Comparison of ENCODE assay signal across 24 cellular contexts in genomic region chr13:48449656-48450055, GRCh38. TPM values are rescaled to one million over a fixed set of nuclear protein-coding genes. Genes with fewer than 3 reads are reported as not detected.
DNase-seq lines count a peak whose midpoint lies in the region; ATAC-seq, FAIRE-seq and TF ChIP-seq lines count a peak whose summit lies in the region.
"Had no signal": no experiment of that assay in that cellular context is flagged by ENCODE, and none has a peak within 500 bp of the region (broad histone marks: within the 10 kb centered on the region; RNA-seq: fewer than 3 reads in every experiment).

No MANE protein-coding gene starts in this region.

- no peak overlapping the region for H2AFZ ChIP-seq in HepG2 (ENCODE audit: low read length)

- H3K4me3 ChIP-seq in CD4-positive, alpha-beta memory T cell (ENCODE audit: low read length in 2 of 2) = no peak overlapping the region
- peak overlapping the region; percentile 42 to 49 for H3K4me3 ChIP-seq in neutrophil (ENCODE audit: low read depth in 1 of 2, low read length in 1 of 2)
- no peak overlapping the region for H3K4me3 ChIP-seq in HepG2 (replicated peaks in 1 of 3; ENCODE audit: insufficient read depth in 1 of 3, low read depth in 2 of 3, low read length in 3 of 3)
- H3K4me3 ChIP-seq: pancreas, right lobe of liver had no signal

- no peaks in the 10 kb centered on the region for H3K27me3 Mint-ChIP-seq in CD4-positive, alpha-beta memory T cell
- H3K27me3 Mint-ChIP-seq: B cell; IgD-negative memory B cell; stimulated activated naive CD8-positive, alpha-beta T cell treated with anti-CD3 and anti-CD28 coated beads, Interleukin-15, Interleukin-2, amounts not matched to agents 100 ng/mL and 50 ng/mL, for 24 hours; type B pancreatic cell had no signal

- BruUV-seq in HepG2 (replicated peaks; lab: Mats Ljungman, UMichigan) = no TSS peak

- peak overlapping the region in 5 of 8 donors; percentile 70 to 82 (median 81) for H3K4me3 Mint-ChIP-seq in CD4-positive, alpha-beta memory T cell
- H3K4me3 Mint-ChIP-seq: B cell; stimulated activated naive CD8-positive, alpha-beta T cell treated with anti-CD3 and anti-CD28 coated beads, Interleukin-15, Interleukin-2, amounts not matched to agents 100 ng/mL and 50 ng/mL, for 24 hours; type B pancreatic cell had no signal

- CTCF ChIA-PET in CD4-positive, alpha-beta memory T cell (lab: Charles Lee; ENCODE audit: partially characterized antibody) = no interaction called here
- CTCF ChIA-PET in HepG2 (lab: Yijun Ruan, JAX; ENCODE audit: low intra/inter-chr PET ratio, low total read pairs) = no interaction called here

- no peak for ATAC-seq in HepG2
- no peak for ATAC-seq in HG03469 (IDR thresholded peaks at IDR 0.05; ENCODE audit: unreplicated experiment)
- ATAC-seq in GM19351 (IDR thresholded peaks at IDR 0.05; ENCODE audit: unreplicated experiment) = no peak
- no peak for ATAC-seq in HG02981 (IDR thresholded peaks at IDR 0.05; ENCODE audit: unreplicated experiment)

- TF ChIP-seq CTCF in neutrophil (IDR thresholded peaks at IDR 0.05) (no peak), HepG2 (CRISPR knock-in tag; IDR thresholded peaks at IDR 0.05) (no peak)

- no peak for DNase-seq in CD4-positive, alpha-beta memory T cell
- DNase-seq in HCEC 1CT (peak; percentile 28), dedifferentiated amniotic fluid mesenchymal stem cell (ENCODE audit: extremely low spot score) (peak; percentile 19), HepG2 (ENCODE audit: low spot score) (no peak)
- DNase-seq: activated CD4-positive, CD25-positive, alpha-beta regulatory T cell treated with anti-CD3 and anti-CD28 coated beads, Interleukin-2, amount 50 U/mL, for 72 hours; activated CD8-positive, alpha-beta memory T cell treated with anti-CD3 and anti-CD28 coated beads, Interleukin-2, amount 50 U/mL, for 4 hours; activated effector memory CD4-positive, alpha-beta T cell treated with anti-CD3 and anti-CD28 coated beads, Interleukin-2, amount 50 U/mL, for 16 hours; amygdala; central memory CD4-positive, alpha-beta T cell; MM.1S; NCI-H1694; NCI-H748 treated with DMSO at 0.1 percent for 48 hours; pancreas; right lobe of liver; T-helper 9 cell had no signal

- intact Hi-C loops in CD4-positive, alpha-beta memory T cell (cut with micrococcal nuclease) = loop anchor here (5.0 kb wide), 1 partner anchor 37 kb away; the partner anchor contains the start of gene LPAR6
- intact Hi-C loops in HepG2 (cut with micrococcal nuclease; ENCODE audit: unreplicated experiment) = no loop called here

- in situ Hi-C loops in HepG2 (cut with HindIII; ENCODE audit: extremely low pct_ligation_motif_present, low pct_unique_long_range_greater_than_20kb) = no loop called here

- H3K36me3 Mint-ChIP-seq in CD4-positive, alpha-beta memory T cell = peaks cover 27 to 33% of the 10 kb centered on the region in 2 donors

- no peak overlapping the region for H3K27ac ChIP-seq in CD4-positive, alpha-beta memory T cell (ENCODE audit: low read depth, low read length)
- H3K27ac ChIP-seq in neutrophil (peak overlapping the region; percentile 69), HepG2 (ENCODE audit: extremely low read length, insufficient read depth, low read length) (no peak overlapping the region)
- H3K27ac ChIP-seq: pancreas had no signal

- TF ChIP-seq RAD21 in HepG2 (CRISPR knock-in tag; IDR thresholded peaks at IDR 0.05) = no peak

- H3K9me3 Mint-ChIP-seq in CD4-positive, alpha-beta memory T cell = peaks cover 0 to 24% (median 15%) of the 10 kb centered on the region in 8 donors
- H3K9me3 Mint-ChIP-seq: type B pancreatic cell had no signal

- H3K4me1 Mint-ChIP-seq in CD4-positive, alpha-beta memory T cell = peaks cover 11 to 33% (median 22%) of the 10 kb centered on the region in 4 donors

- no peaks in the 10 kb centered on the region for H4K20me1 ChIP-seq in HepG2 (ENCODE audit: insufficient read depth, low read length)

- no peaks in the 10 kb centered on the region for H3K36me3 ChIP-seq in CD4-positive, alpha-beta memory T cell (ENCODE audit: insufficient read depth, low read length)
- H3K36me3 ChIP-seq in neutrophil (no peaks in the 10 kb centered on the region), HepG2 (replicated peaks in 1 of 2; ENCODE audit: control insufficient read depth in 1 of 2, insufficient read depth in 2 of 2, low read length in 2 of 2) (peaks cover 1 to 3% of the 10 kb centered on the region in 2 experiments; a peak in 2 of 5 replicates)
- H3K36me3 ChIP-seq: pancreas, right lobe of liver had no signal

- no peaks in the 10 kb centered on the region for H3K9me3 ChIP-seq in CD4-positive, alpha-beta memory T cell (ENCODE audit: control insufficient read depth in 1 of 2, low read length in 2 of 2)
- H3K9me3 ChIP-seq in neutrophil = no peaks in the 10 kb centered on the region
- peaks cover 13% of the 10 kb centered on the region for H3K9me3 ChIP-seq in HepG2 (ENCODE audit: low read length)
- H3K9me3 ChIP-seq: pancreas, right lobe of liver had no signal

- H3K4me1 ChIP-seq in CD4-positive, alpha-beta memory T cell (ENCODE audit: insufficient read depth, low read length) = peaks cover 27% of the 10 kb centered on the region
- H3K4me1 ChIP-seq in neutrophil (ENCODE audit: control insufficient read depth in 1 of 2, insufficient read depth in 1 of 2, low read depth in 1 of 2, low read length in 1 of 2) (peaks cover 17 to 20% of the 10 kb centered on the region in 2 experiments), HepG2 (ENCODE audit: insufficient read depth, low read length) (no peaks in the 10 kb centered on the region)
- H3K4me1 ChIP-seq: pancreas, right lobe of liver had no signal

- no peak overlapping the region for H3K9ac ChIP-seq in HepG2 (ENCODE audit: insufficient read depth, low read depth, low read length)

- H3K4me2 ChIP-seq in HepG2 (ENCODE audit: low read depth, low read length) = no peak overlapping the region

- H3K79me2 ChIP-seq in HepG2 (ENCODE audit: insufficient read depth, low read length) = no peaks in the 10 kb centered on the region

- no peak for FAIRE-seq in HepG2 (lab: Jason Lieb, UNC)
- FAIRE-seq: islet of Langerhans, pancreas had no signal

- H3K27me3 ChIP-seq in CD4-positive, alpha-beta memory T cell (ENCODE audit: insufficient read depth, low read length) = no peaks in the 10 kb centered on the region
- H3K27me3 ChIP-seq in neutrophil (no peaks in the 10 kb centered on the region), HepG2 (ENCODE audit: control insufficient read depth in 1 of 2, insufficient read depth in 2 of 2, low read length in 2 of 2) (no peaks in the 10 kb centered on the region)
- H3K27me3 ChIP-seq: pancreas, right lobe of liver had no signal

- H3K27ac Mint-ChIP-seq in CD4-positive, alpha-beta memory T cell = peak overlapping the region in 5 of 7 donors; percentile 6 to 72 (median 36)
- H3K27ac Mint-ChIP-seq: B cell; IgD-negative memory B cell; stimulated activated naive CD8-positive, alpha-beta T cell treated with anti-CD3 and anti-CD28 coated beads, Interleukin-15, Interleukin-2, amounts not matched to agents 100 ng/mL and 50 ng/mL, for 24 hours; type B pancreatic cell had no signal

- TF ChIP-seq POLR2A in HepG2 (IDR thresholded peaks at IDR 0.05; ENCODE audit: insufficient read depth in 1 of 2, low read depth in 2 of 2, low read length in 2 of 2) = no peak

- POLR2A ChIA-PET in CD4-positive, alpha-beta memory T cell (lab: Charles Lee; ENCODE audit: partially characterized antibody) = interaction anchor here (1.5 kb wide), 1 partner anchor 82 kb away, joined by 4 read pairs; no protein-coding TSS in a partner anchor
- POLR2A ChIA-PET in HepG2 (lab: Yijun Ruan, JAX) = no interaction called here

- no peak for TF ChIP-seq EP300 in HepG2 (IDR thresholded peaks at IDR 0.05; ENCODE audit: low read depth in 2 of 2, low read length in 2 of 2)
- TF ChIP-seq EP300 in HepG2 (CRISPR knock-in tag; IDR thresholded peaks at IDR 0.05; ENCODE audit: borderline replicate concordance) = no peak

- 88% methylated on average over 2 of the region's 2 CpGs for WGBS in HepG2 (ENCODE audit: low lambda C conversion rate)

TF ChIP-seq in HepG2, 621 proteins besides CTCF, POLR2A, EP300 and RAD21 (continues in another document):
- TF ChIP-seq IRF9 (CRISPR knock-in tag; IDR thresholded peaks at IDR 0.05; ENCODE audit: borderline replicate concordance) (no peak), ZNF589 (CRISPR knock-in tag; conservative IDR thresholded peaks at IDR 0.05) (no peak), ZNF501 (CRISPR knock-in tag; IDR thresholded peaks at IDR 0.05) (no peak)

RNA-seq across cellular contexts. Expression of gene LPAR6, which starts 36.7 kb away (rescaled TPM):
- total RNA-seq in CD4-positive, alpha-beta memory T cell = 10 to 100 TPM; 89.0 to 91.1 TPM
- polyA plus RNA-seq in CD4-positive, alpha-beta memory T cell = 100 to 1,000 TPM in 1 of 2 donors, 10 to 100 TPM in 1; 69.1 to 134 TPM
- total RNA-seq in HepG2 (2016; rRNA removed; fragmentation: Illumina TruSeq; extraction: Trizol) = 17.9 and 24.4 TPM in 2 replicates
- total RNA-seq in HepG2 (2016; cell fraction: cytosol; rRNA removed; fragmentation: Illumina TruSeq; extraction: Trizol; ENCODE audit: low read depth) = 3.0 and 4.7 TPM in 2 replicates
- total RNA-seq in HepG2 (2016; cell fraction: insoluble cytoplasmic fraction; rRNA removed; fragmentation: Illumina TruSeq; extraction: Trizol) = 17.0 and 23.7 TPM in 2 replicates
- total RNA-seq in HepG2 (2016; cell fraction: membrane; rRNA removed; fragmentation: Illumina TruSeq; extraction: Trizol) = 8.8 and 9.4 TPM in 2 replicates
- 35.4 and 40.8 TPM in 2 replicates for total RNA-seq in HepG2 (2016; cell fraction: nucleus; rRNA removed; fragmentation: Illumina TruSeq; extraction: Trizol)
- polyA plus RNA-seq in HepG2 (2011; rRNA removed) = 83.4 and 149 TPM in 2 replicates
- polyA plus RNA-seq in HepG2 (2011; cell fraction: cytosol; rRNA removed) = 36.7 and 54.7 TPM in 2 replicates
- 52.3 and 53.1 TPM in 2 replicates for polyA plus RNA-seq in HepG2 (2011; cell fraction: nucleus; rRNA removed)
- polyA plus RNA-seq in HepG2 (2012) = 53.2 and 56.3 TPM in 2 replicates
- polyA plus RNA-seq in HepG2 (2016; cell fraction: cytosol; fragmentation: Illumina TruSeq; extraction: Trizol; ENCODE audit: low read depth) = 2.8 and 3.7 TPM in 2 replicates
- 12.8 and 14.2 TPM in 2 replicates for polyA plus RNA-seq in HepG2 (2016; cell fraction: insoluble cytoplasmic fraction; fragmentation: Illumina TruSeq; extraction: Trizol; ENCODE audit: low read depth)
- polyA plus RNA-seq in HepG2 (2016; cell fraction: membrane; fragmentation: Illumina TruSeq; extraction: Trizol; ENCODE audit: low read depth) = 6.7 and 6.8 TPM in 2 replicates
- polyA plus RNA-seq in HepG2 (2016; cell fraction: nucleus; fragmentation: Illumina TruSeq; extraction: Trizol; ENCODE audit: insufficient read depth, low read depth) = 48.2 and 55.7 TPM in 2 replicates
- polyA minus RNA-seq in HepG2 (2011; rRNA and poly(A)+ RNA removed; ENCODE audit: low replicate concordance) = 24.2 TPM in 1 of 2 replicates, not detected in the other
- polyA minus RNA-seq in HepG2 (2011; cell fraction: cytosol; rRNA and poly(A)+ RNA removed) = 28.9 and 35.4 TPM in 2 replicates
- 42.9 and 52.5 TPM in 2 replicates for polyA minus RNA-seq in HepG2 (2011; cell fraction: nucleus; rRNA and poly(A)+ RNA removed)

Comparison
In these comparisons a context has a peak if more than half of its experiments do, and no peak if none do; other contexts are left out.
1. DNase-seq: peak in HCEC 1CT (single experiment) and dedifferentiated amniotic fluid mesenchymal stem cell (single experiment); none in CD4-positive, alpha-beta memory T cell (0 of 5) and HepG2 (single experiment).
2. H3K4me3 ChIP-seq: peak in neutrophil (2 of 2); none in CD4-positive, alpha-beta memory T cell (0 of 2) and HepG2 (0 of 3).